ENCODE assay signal across 8 cellular contexts in genomic region chr2:136119717-136120675, GRCh38. TPM values are rescaled to one million over a fixed set of nuclear protein-coding genes. Genes with fewer than 3 reads are reported as not detected.
DNase-seq lines count a peak whose midpoint lies in the region; ATAC-seq and TF ChIP-seq lines count a peak whose summit lies in the region.

No MANE protein-coding gene starts in this region.

- POLR2A ChIA-PET in activated CD8-positive, alpha-beta T cell treated with anti-CD3 and anti-CD28 coated beads, Interleukin-2, amount 10 ng/mL, durations not matched to agents 7 days and 5 days (lab: Charles Lee): interaction anchor here (1.1 to 2.7 kb wide), 8 partner anchors 9 to 136 kb away, joined by 3 to 56 read pairs (median 17); partner anchors contain the start of gene DARS1

- H3K27ac ChIP-seq in heart left ventricle (peak overlapping the region in 2 of 12 donors; percentile 30 to 91), right atrium auricular region (no peak overlapping the region), mesodermal cell (ENCODE audit: low read depth, low read length, severe bottlenecking) (no peak overlapping the region), upper lobe of left lung (peak overlapping the region in 2 of 4 donors; percentile 90 to 97)

- peak overlapping the region; percentile 98 for H3K27ac Mint-ChIP-seq in activated CD8-positive, alpha-beta T cell treated with anti-CD3 and anti-CD28 coated beads, Interleukin-2, amount 10 ng/mL, durations not matched to agents 7 days and 5 days

- H3K9me3 Mint-ChIP-seq in activated CD8-positive, alpha-beta T cell treated with anti-CD3 and anti-CD28 coated beads, Interleukin-2, amount 10 ng/mL, durations not matched to agents 7 days and 5 days (ENCODE audit: insufficient read depth): no peaks in the 10 kb centered on the region

- intact Hi-C loops in heart left ventricle (cut with DNase I): loop anchor here in 9 of 10 donors (5.0 to 10.0 kb wide), 11 partner anchors 93 to 262 kb away; partner anchors contain the start of gene DARS1 (in 2 of the 9)

- peak overlapping the region; percentile 21 to 82 (median 60) for H3K4me3 ChIP-seq in heart left ventricle
- H3K4me3 ChIP-seq in right atrium auricular region: peak overlapping the region in 1 of 2 donors; percentile 52
- H3K4me3 ChIP-seq in mesodermal cell (ENCODE audit: extremely low read depth, insufficient read depth, low read length, poor library complexity, severe bottlenecking): peak overlapping the region; percentile 61
- peak overlapping the region in 3 of 4 donors; percentile 57 to 60 (median 59) for H3K4me3 ChIP-seq in upper lobe of left lung

- ATAC-seq in heart left ventricle (no peak), upper lobe of left lung (ENCODE audit: low FRiP score in 2 of 2) (no peak), HG03439 (IDR thresholded peaks at IDR 0.05; ENCODE audit: unreplicated experiment) (no peak), HG03469 (IDR thresholded peaks at IDR 0.05; ENCODE audit: unreplicated experiment) (no peak)
- ATAC-seq in activated CD8-positive, alpha-beta T cell treated with anti-CD3 and anti-CD28 coated beads, Interleukin-2, amount 10 ng/mL, durations not matched to agents 7 days and 5 days: no peak

- H3K4me1 ChIP-seq in heart left ventricle: peaks cover 0 to 45% (median 19%) of the 10 kb centered on the region in 12 donors
- peaks cover 0 to 34% of the 10 kb centered on the region in 2 donors for H3K4me1 ChIP-seq in right atrium auricular region
- peaks cover 12% of the 10 kb centered on the region for H3K4me1 ChIP-seq in mesodermal cell (ENCODE audit: control insufficient read depth, insufficient read depth, low read length, poor library complexity, severe bottlenecking)
- peaks cover 30 to 47% (median 37%) of the 10 kb centered on the region in 4 donors for H3K4me1 ChIP-seq in upper lobe of left lung

- TF ChIP-seq EP300 in upper lobe of left lung (IDR thresholded peaks at IDR 0.05): no peak

- peaks cover 51% of the 10 kb centered on the region for H3K4me1 Mint-ChIP-seq in activated CD8-positive, alpha-beta T cell treated with anti-CD3 and anti-CD28 coated beads, Interleukin-2, amount 10 ng/mL, durations not matched to agents 7 days and 5 days (ENCODE audit: low read depth)

- CTCF ChIA-PET in activated CD8-positive, alpha-beta T cell treated with anti-CD3 and anti-CD28 coated beads, Interleukin-2, amount 10 ng/mL, durations not matched to agents 7 days and 5 days (lab: Charles Lee): interaction anchor here (0.9 to 2.7 kb wide), 9 partner anchors 11 to 262 kb away, joined by 3 to 14 read pairs (median 4); no protein-coding TSS in a partner anchor

- TF ChIP-seq POLR2A in heart left ventricle (IDR thresholded peaks at IDR 0.05): no peak
- TF ChIP-seq POLR2A in upper lobe of left lung (IDR thresholded peaks at IDR 0.05): no peak

- H3K27me3 Mint-ChIP-seq in activated CD8-positive, alpha-beta T cell treated with anti-CD3 and anti-CD28 coated beads, Interleukin-2, amount 10 ng/mL, durations not matched to agents 7 days and 5 days (ENCODE audit: low read depth): peaks cover 6% of the 10 kb centered on the region

- TF ChIP-seq CTCF in heart left ventricle (IDR thresholded peaks at IDR 0.05): no peak
- no peak for TF ChIP-seq CTCF in right atrium auricular region (IDR thresholded peaks at IDR 0.05)
- TF ChIP-seq CTCF in upper lobe of left lung (IDR thresholded peaks at IDR 0.05): no peak

- peaks cover 26% of the 10 kb centered on the region for H3K36me3 Mint-ChIP-seq in activated CD8-positive, alpha-beta T cell treated with anti-CD3 and anti-CD28 coated beads, Interleukin-2, amount 10 ng/mL, durations not matched to agents 7 days and 5 days (ENCODE audit: low read depth)

- DNase-seq in heart left ventricle (no peak), right atrium auricular region (ENCODE audit: low spot score) (no peak), upper lobe of left lung (no peak), AML-193 (lab: John Stamatoyannopoulos, UW) (no peak)
- DNase-seq in activated CD8-positive, alpha-beta T cell treated with anti-CD3 and anti-CD28 coated beads, Interleukin-2, amount 10 ng/mL, durations not matched to agents 7 days and 5 days: no peak

- H3K4me3 Mint-ChIP-seq in activated CD8-positive, alpha-beta T cell treated with anti-CD3 and anti-CD28 coated beads, Interleukin-2, amount 10 ng/mL, durations not matched to agents 7 days and 5 days: peak overlapping the region; percentile 98

- H3K36me3 ChIP-seq in heart left ventricle (peaks cover 0 to 8% (median 0%) of the 10 kb centered on the region in 9 donors), right atrium auricular region (no peaks in the 10 kb centered on the region), mesodermal cell (ENCODE audit: control insufficient read depth, insufficient read depth, low read length) (peaks cover 8% of the 10 kb centered on the region), upper lobe of left lung (peaks cover 0 to under 1% (median 0%) of the 10 kb centered on the region in 4 donors)

- H3K9me3 ChIP-seq in heart left ventricle: no peaks in the 10 kb centered on the region
- no peaks in the 10 kb centered on the region for H3K9me3 ChIP-seq in right atrium auricular region
- no peaks in the 10 kb centered on the region for H3K9me3 ChIP-seq in mesodermal cell (ENCODE audit: control insufficient read depth, low read length)
- H3K9me3 ChIP-seq in upper lobe of left lung: no peaks in the 10 kb centered on the region

- peaks cover 0 to 46% (median 29%) of the 10 kb centered on the region in 9 donors for H3K27me3 ChIP-seq in heart left ventricle
- H3K27me3 ChIP-seq in right atrium auricular region: peaks cover 0 to 4% of the 10 kb centered on the region in 2 donors
- H3K27me3 ChIP-seq in upper lobe of left lung: no peaks in the 10 kb centered on the region

- 38 to 42% (median 41%) methylated on average over 16 of the region's 16 CpGs for WGBS in heart left ventricle, 4 donors
- WGBS in mesodermal cell (ENCODE audit: insufficient coverage in 2 of 2), 2 experiments: 19 to 20% methylated on average over 1 to 4 of the region's 16 CpGs
- WGBS in upper lobe of left lung, 2 donors: 34 to 37% methylated on average over 16 of the region's 16 CpGs

RNA-seq across cellular contexts. Expression of gene CXCR4, which starts 2.0 kb away (rescaled TPM):
- total RNA-seq in heart left ventricle (10 to 100 TPM in 2 of 9 donors, 1 to 10 TPM in 7; 1.2 to 21.3 (median 3.7) TPM), right atrium auricular region (10 to 100 TPM; 11.9 to 12.4 TPM), upper lobe of left lung (10 to 100 TPM; 27.3 to 71.2 (median 56.6) TPM)
- polyA plus RNA-seq in heart left ventricle: 1 to 10 TPM; 1.1 to 4.3 TPM
- 100 to 1,000 TPM; 219 to 226 TPM for total RNA-seq in activated CD8-positive, alpha-beta T cell treated with anti-CD3 and anti-CD28 coated beads, Interleukin-2, amount 10 ng/mL, durations not matched to agents 7 days and 5 days
- 45.8 TPM for polyA plus RNA-seq in mesodermal cell (2013, experiment 1 of 2)
- polyA plus RNA-seq in mesodermal cell (2013, experiment 2 of 2): 36.6 TPM
